Comparison of ENCODE assay signal across 29 cellular contexts in the genomic region with DNA sequence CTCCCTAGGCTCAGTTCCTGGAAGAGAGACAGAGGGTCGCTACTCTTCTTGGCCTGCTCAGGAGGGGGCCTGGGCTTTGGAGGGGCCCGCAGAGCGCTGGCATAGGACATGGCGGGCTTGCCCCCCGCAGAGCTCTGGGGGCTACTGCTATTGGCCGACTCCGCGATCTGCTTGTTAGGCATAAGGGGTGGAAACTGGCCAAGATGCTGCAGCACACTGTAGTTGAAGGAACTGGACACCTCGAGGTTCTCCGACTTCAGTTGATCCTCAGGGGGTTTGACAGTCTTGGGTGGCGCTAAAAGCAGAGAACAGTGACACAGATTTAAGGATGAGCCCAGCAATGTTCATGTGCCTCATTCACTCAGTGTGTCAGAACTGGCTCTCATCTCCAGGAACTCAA. TPM values are rescaled to one million over a fixed set of nuclear protein-coding genes. Genes with fewer than 3 reads are reported as not detected.
"Had no signal": no experiment of that assay in that cellular context is flagged by ENCODE, and none has a peak within 500 bp of the region (broad histone marks: within the 10 kb centered on the region; RNA-seq: fewer than 3 reads in every experiment).

No MANE protein-coding gene starts in this region.

- DNase-seq: colonic mucosa; effector CD8-positive, alpha-beta T cell; erythroblast; esophagus squamous epithelium; naive thymus-derived CD4-positive, alpha-beta T cell; occipital lobe; ovary; posterior cingulate gyrus; psoas muscle; spleen; stimulated activated naive B cell treated with anti-CD40 and anti-IgM and Interleukin-4, amounts not matched to agents 10 μg/mL and 1 μg/mL and 100 μg/mL, for 72 hours; stimulated activated naive CD8-positive, alpha-beta T cell treated with anti-CD3 and anti-CD28 coated beads, Interleukin-15, amount 100 ng/mL, for 72 hours; transverse colon had no signal

- H3K4me1 ChIP-seq: colonic mucosa, esophagus squamous epithelium, suprapubic skin, transverse colon, vagina had no signal

- FAIRE-seq: endometrium, keratinocyte had no signal

- H3K4me3 ChIP-seq: colonic mucosa, esophagus squamous epithelium, lung, ovary, psoas muscle, skin epidermis, spleen, suprapubic skin, transverse colon, vagina had no signal

- H3K9me3 ChIP-seq: colonic mucosa, esophagus squamous epithelium, ovary, psoas muscle, spleen, suprapubic skin, transverse colon, vagina had no signal

- H3K9me3 Mint-ChIP-seq: dendritic cell treated with granulocyte-macrophage colony-stimulating factor and Interleukin-4, amounts not matched to agents 40 ng/mL and 50 ng/mL, for 4 days; memory B cell; stimulated activated naive B cell treated with anti-CD40 and anti-IgM and Interleukin-4, amounts not matched to agents 10 μg/mL and 1 μg/mL and 100 μg/mL, for 72 hours; stimulated activated naive CD8-positive, alpha-beta T cell treated with anti-CD3 and anti-CD28 coated beads, Interleukin-15, amount 100 ng/mL, for 72 hours had no signal

- H3K27ac Mint-ChIP-seq: dendritic cell treated with granulocyte-macrophage colony-stimulating factor and Interleukin-4, amounts not matched to agents 40 ng/mL and 50 ng/mL, for 4 days; memory B cell; mesothelial cell of epicardium; stimulated activated naive B cell treated with anti-CD40 and anti-IgM and Interleukin-4, amounts not matched to agents 10 μg/mL and 1 μg/mL and 100 μg/mL, for 72 hours had no signal

- ATAC-seq: left lobe of liver; naive thymus-derived CD4-positive, alpha-beta T cell; stimulated activated naive B cell treated with anti-CD40 and anti-IgM and Interleukin-4, amounts not matched to agents 10 μg/mL and 1 μg/mL and 100 μg/mL, for 72 hours; stimulated activated naive CD8-positive, alpha-beta T cell treated with anti-CD3 and anti-CD28 coated beads, Interleukin-15, amount 100 ng/mL, for 72 hours had no signal

- H3K36me3 ChIP-seq: colonic mucosa, ovary had no signal

- H3K4me3 Mint-ChIP-seq: dendritic cell treated with granulocyte-macrophage colony-stimulating factor and Interleukin-4, amounts not matched to agents 40 ng/mL and 50 ng/mL, for 4 days; memory B cell; mesothelial cell of epicardium; naive thymus-derived CD4-positive, alpha-beta T cell; stimulated activated naive B cell treated with anti-CD40 and anti-IgM and Interleukin-4, amounts not matched to agents 10 μg/mL and 1 μg/mL and 100 μg/mL, for 72 hours; stimulated activated naive CD8-positive, alpha-beta T cell treated with anti-CD3 and anti-CD28 coated beads, Interleukin-15, amount 100 ng/mL, for 72 hours had no signal

- H3K27me3 Mint-ChIP-seq: dendritic cell treated with granulocyte-macrophage colony-stimulating factor and Interleukin-4, amounts not matched to agents 40 ng/mL and 50 ng/mL, for 4 days; memory B cell; naive thymus-derived CD4-positive, alpha-beta T cell; stimulated activated naive B cell treated with anti-CD40 and anti-IgM and Interleukin-4, amounts not matched to agents 10 μg/mL and 1 μg/mL and 100 μg/mL, for 72 hours; stimulated activated naive CD8-positive, alpha-beta T cell treated with anti-CD3 and anti-CD28 coated beads, Interleukin-15, amount 100 ng/mL, for 72 hours had no signal

- H3K27me3 ChIP-seq: colonic mucosa, esophagus squamous epithelium, ovary, spleen, suprapubic skin, transverse colon, vagina had no signal

- H3K27ac ChIP-seq: colonic mucosa, esophagus squamous epithelium, ovary, psoas muscle, skin epidermis, spleen, suprapubic skin, transverse colon, vagina had no signal

RNA-seq across cellular contexts. Expression of a gene that starts 33.9 kb away (rescaled TPM):
- total RNA-seq: chondrocyte; colonic mucosa; esophagus squamous epithelium; left lobe of liver; liver; lung; mucosa of gallbladder; naive thymus-derived CD4-positive, alpha-beta T cell; renal cortical epithelial cell; right cardiac atrium; spleen; suprapubic skin; transverse colon; ureter; vagina had no signal
- polyA plus RNA-seq: keratinocyte; liver; naive thymus-derived CD4-positive, alpha-beta T cell; ovary; right cardiac atrium; spleen had no signal
